25 cellular contexts compared by ENCODE assay signal in the genomic region with DNA sequence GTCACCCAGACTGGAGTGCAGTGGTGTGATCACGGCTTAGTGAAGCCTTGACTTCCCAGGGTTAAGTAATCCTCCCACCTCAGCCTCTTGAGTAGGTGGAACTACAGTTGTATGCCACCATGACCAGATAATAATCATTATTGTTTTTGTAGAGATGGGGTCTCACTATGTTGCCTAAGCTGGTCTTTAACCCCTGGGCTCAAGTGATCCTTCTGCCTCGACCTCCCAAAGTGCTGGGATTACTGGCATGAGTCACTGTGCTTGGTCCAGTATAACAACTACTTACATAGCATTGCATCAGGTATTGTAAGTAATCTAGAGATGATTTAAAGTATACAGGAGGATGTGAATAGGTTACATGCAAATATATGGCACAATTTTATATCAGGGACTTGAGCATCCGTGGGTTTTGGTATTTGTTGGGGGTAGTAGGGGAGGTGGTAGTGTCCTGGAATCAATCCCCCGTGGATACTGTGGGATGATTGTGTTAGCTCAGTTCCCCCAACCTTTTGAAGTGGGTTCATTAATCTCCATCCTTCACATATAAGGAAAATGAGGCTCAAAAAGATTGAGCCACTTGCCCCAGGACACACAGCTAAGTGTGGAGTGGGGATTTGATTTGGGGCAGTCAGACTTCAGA.
"Had no signal": no experiment of that assay in that cellular context is flagged by ENCODE, and none has a peak within 500 bp of the region (broad histone marks: within the 10 kb centered on the region; RNA-seq: fewer than 3 reads in every experiment).

No MANE protein-coding gene starts in this region.

- H3K27me3 Mint-ChIP-seq: activated naive CD8-positive, alpha-beta T cell; activated T-helper 17 cell treated with anti-CD3 and anti-CD28 coated beads, Interleukin-2, amount 50 U/mL, for 72 hours; central memory CD8-positive, alpha-beta T cell; T-helper 17 cell had no signal

- FAIRE-seq: pancreas had no signal

- ATAC-seq: activated CD8-positive, alpha-beta T cell treated with anti-CD3 and anti-CD28 coated beads, Interleukin-2, amount 10 ng/mL, durations not matched to agents 7 days and 5 days; activated T-helper 17 cell treated with anti-CD3 and anti-CD28 coated beads, Interleukin-2, amount 50 U/mL, for 72 hours; heart right ventricle; pancreas; right cardiac atrium; T-helper 17 cell had no signal

- H3K9me3 ChIP-seq: adrenal gland, ascending aorta, colonic mucosa, heart right ventricle, neutrophil, pancreas, stomach, uterus had no signal

- H3K4me1 ChIP-seq: adrenal gland, ascending aorta, colonic mucosa, heart right ventricle, pancreas, stomach, uterus had no signal

- H3K4me3 ChIP-seq: adrenal gland, ascending aorta, colonic mucosa, heart right ventricle, pancreas, stomach, uterus had no signal

- H3K36me3 Mint-ChIP-seq: activated naive CD8-positive, alpha-beta T cell had no signal

- DNase-seq: activated CD4-positive, alpha-beta T cell treated with anti-CD3 and anti-CD28 coated beads for 48 hours; activated CD4-positive, CD25-positive, alpha-beta regulatory T cell; activated CD8-positive, alpha-beta T cell treated with anti-CD3 and anti-CD28 coated beads, Interleukin-2, amount 10 ng/mL, durations not matched to agents 7 days and 5 days; brain microvascular endothelial cell; colonic mucosa; foreskin fibroblast; heart right ventricle; islet precursor cell; left colon; mesenchymal stem cell; pancreas; right cardiac atrium; stimulated activated CD4-positive, alpha-beta T cell treated with anti-CD3 and anti-CD28 coated beads, Interleukin-12 subunit alpha, Interleukin-12 subunit beta, amount 100 ng/mL, for 4 hours; stimulated activated CD4-positive, alpha-beta T cell treated with anti-CD3 and anti-CD28 coated beads, Interleukin-4, amount 100 ng/mL, for 4 hours; stomach; T-helper 17 cell; trophoblast cell; uterus had no signal

- H3K27ac ChIP-seq: adrenal gland, ascending aorta, brain microvascular endothelial cell, colonic mucosa, heart right ventricle, neutrophil, pancreas, stomach, uterus had no signal

- H3K4me1 Mint-ChIP-seq: activated T-helper 17 cell treated with anti-CD3 and anti-CD28 coated beads, Interleukin-2, amount 50 U/mL, for 72 hours; central memory CD8-positive, alpha-beta T cell; nephron; T-helper 17 cell had no signal

- H3K9me3 Mint-ChIP-seq: activated T-helper 17 cell treated with anti-CD3 and anti-CD28 coated beads, Interleukin-2, amount 50 U/mL, for 72 hours; central memory CD8-positive, alpha-beta T cell had no signal

- H3K27me3 ChIP-seq: adrenal gland, ascending aorta, brain microvascular endothelial cell, colonic mucosa, heart right ventricle, neutrophil, pancreas, stomach, uterus had no signal

- H3K27ac Mint-ChIP-seq: activated CD8-positive, alpha-beta T cell treated with anti-CD3 and anti-CD28 coated beads, Interleukin-2, amount 10 ng/mL, durations not matched to agents 7 days and 5 days; activated naive CD8-positive, alpha-beta T cell; activated T-helper 17 cell treated with anti-CD3 and anti-CD28 coated beads, Interleukin-2, amount 50 U/mL, for 72 hours; nephron; T-helper 17 cell had no signal

- H3K4me3 Mint-ChIP-seq: activated CD8-positive, alpha-beta T cell treated with anti-CD3 and anti-CD28 coated beads, Interleukin-2, amount 10 ng/mL, durations not matched to agents 7 days and 5 days; activated naive CD8-positive, alpha-beta T cell; activated T-helper 17 cell treated with anti-CD3 and anti-CD28 coated beads, Interleukin-2, amount 50 U/mL, for 72 hours; central memory CD8-positive, alpha-beta T cell; nephron; T-helper 17 cell had no signal

- H3K36me3 ChIP-seq: adrenal gland, ascending aorta, brain microvascular endothelial cell, colonic mucosa, heart right ventricle, neutrophil, pancreas, stomach, uterus had no signal
